ENCODE assay signal across 12 cellular contexts in the genomic region with DNA sequence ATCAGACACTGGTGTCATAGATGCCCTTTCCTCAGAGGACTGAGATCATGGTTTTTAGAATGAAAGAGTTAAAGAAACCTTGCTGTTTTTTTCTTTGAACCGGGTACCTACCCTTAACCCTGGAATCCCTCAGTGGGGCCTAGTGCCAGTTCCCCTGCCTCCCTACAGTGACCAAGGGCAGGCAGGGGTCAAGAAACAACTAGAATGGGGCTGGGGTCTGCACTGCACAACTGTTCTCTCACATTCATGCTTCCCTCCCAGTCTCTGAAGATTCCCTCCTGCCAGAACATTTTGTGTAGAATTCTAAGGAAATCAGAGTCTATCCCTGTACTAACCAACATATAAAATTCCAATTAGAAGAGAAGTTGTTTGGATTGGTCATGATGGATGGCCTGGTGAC. TPM values are rescaled to one million over a fixed set of nuclear protein-coding genes. Genes with fewer than 3 reads are reported as not detected.
DNase-seq lines count a peak whose midpoint lies in the region; ATAC-seq and TF ChIP-seq lines count a peak whose summit lies in the region.
"Had no signal": no experiment of that assay in that cellular context is flagged by ENCODE, and none has a peak within 500 bp of the region (broad histone marks: within the 10 kb centered on the region; RNA-seq: fewer than 3 reads in every experiment).

No MANE protein-coding gene starts in this region.

- H3K36me3 Mint-ChIP-seq in MCF 10A (ENCODE audit: insufficient read depth, unreplicated experiment) = peaks cover 97% of the 10 kb centered on the region

- CTCF ChIA-PET in MCF 10A (lab: Yijun Ruan, JAX) (interaction anchor here (0.6 kb wide), 1 partner anchor 12 kb away, joined by 3 read pairs; no protein-coding TSS in a partner anchor), mammary epithelial cell (lab: Charles Lee; ENCODE audit: low non-redundant PET) (no interaction called here)

- H3K4me2 ChIP-seq in mammary epithelial cell (ENCODE audit: insufficient read depth, low read depth, low read length) = no peak overlapping the region

- dilution Hi-C loops in mammary epithelial cell (cut with HindIII; ENCODE audit: low sequenced_read_pairs) = no loop called here

- in situ Hi-C loops in mammary epithelial cell (cut with MboI; ENCODE audit: low sequenced_read_pairs in 2 of 2) = no loop called here
- in situ Hi-C loops in transverse colon (cut with MboI; ENCODE audit: low pct_ligation_motif_present in 1 of 4, low pct_unique_long_range_greater_than_20kb in 1 of 4, low sequenced_read_pairs in 3 of 4) = no loop called here
- in situ Hi-C loops in brain microvascular endothelial cell (cut with HindIII; ENCODE audit: low pct_ligation_motif_present, low sequenced_read_pairs) = no loop called here

- ATAC-seq in RWPE2 (ENCODE audit: low read depth) (no peak), HG03439 (IDR thresholded peaks at IDR 0.05; ENCODE audit: unreplicated experiment) (no peak), HG03139 (IDR thresholded peaks at IDR 0.05; ENCODE audit: unreplicated experiment) (no peak)

- no peaks in the 10 kb centered on the region for H3K27me3 Mint-ChIP-seq in MCF 10A (ENCODE audit: insufficient read depth, unreplicated experiment)
- H3K27me3 Mint-ChIP-seq: type B pancreatic cell had no signal

- H3K4me1 ChIP-seq in mammary epithelial cell (ENCODE audit: insufficient read depth, low read length) = peaks cover 36% of the 10 kb centered on the region
- peaks cover 37% of the 10 kb centered on the region for H3K4me1 ChIP-seq in RWPE2 (ENCODE audit: insufficient read depth, poor library complexity, severe bottlenecking)
- peaks cover 8 to 64% (median 42%) of the 10 kb centered on the region in 4 donors for H3K4me1 ChIP-seq in transverse colon

- H4K20me1 ChIP-seq in mammary epithelial cell (ENCODE audit: insufficient read depth, low read length) = no peaks in the 10 kb centered on the region

- H3K27me3 ChIP-seq in mammary epithelial cell (ENCODE audit: insufficient read depth, low read length) = no peaks in the 10 kb centered on the region
- no peaks in the 10 kb centered on the region for H3K27me3 ChIP-seq in RWPE2 (ENCODE audit: insufficient read depth, poor library complexity, severe bottlenecking)
- no peaks in the 10 kb centered on the region for H3K27me3 ChIP-seq in transverse colon
- no peaks in the 10 kb centered on the region for H3K27me3 ChIP-seq in brain microvascular endothelial cell (replicated peaks)

- peak overlapping the region; percentile 43 for H3K27ac Mint-ChIP-seq in MCF 10A (ENCODE audit: low read depth, unreplicated experiment)
- H3K27ac Mint-ChIP-seq: type B pancreatic cell had no signal

- H2AFZ ChIP-seq in mammary epithelial cell (ENCODE audit: low read depth, low read length) = no peak overlapping the region

- H3K27ac ChIP-seq in mammary epithelial cell (ENCODE audit: insufficient read depth, low read depth, low read length) (no peak overlapping the region), RWPE2 (ENCODE audit: poor library complexity, severe bottlenecking) (peak overlapping the region; percentile 100), epithelial cell of prostate (peak overlapping the region; percentile 35), transverse colon (peak overlapping the region; percentile 13 to 77 (median 42)), brain microvascular endothelial cell (no peak overlapping the region)

- H3K79me2 ChIP-seq in mammary epithelial cell (ENCODE audit: insufficient read depth, low read length) = peaks cover 93% of the 10 kb centered on the region

- no TSS peak for BruUV-seq in MCF 10A (replicated peaks; lab: Mats Ljungman, UMichigan)
- no TSS peak for BruUV-seq in mammary epithelial cell (replicated peaks; lab: Mats Ljungman, UMichigan)

- H3K9me3 ChIP-seq in mammary epithelial cell (replicated peaks; ENCODE audit: insufficient read depth, low read length) (no peaks in the 10 kb centered on the region), RWPE2 (ENCODE audit: severe bottlenecking) (no peaks in the 10 kb centered on the region), transverse colon (no peaks in the 10 kb centered on the region)

- H3K4me1 Mint-ChIP-seq in MCF 10A (ENCODE audit: insufficient read depth, unreplicated experiment) = peaks cover 37% of the 10 kb centered on the region

- H3K4me3 Mint-ChIP-seq in MCF 10A (ENCODE audit: unreplicated experiment) = no peak overlapping the region
- H3K4me3 Mint-ChIP-seq: type B pancreatic cell had no signal

- TF ChIP-seq EP300 in transverse colon (IDR thresholded peaks at IDR 0.05; ENCODE audit: low read depth) = no peak

- H3K9ac ChIP-seq in mammary epithelial cell (ENCODE audit: insufficient read depth, low read length) = no peak overlapping the region

- POLR2A ChIA-PET in MCF 10A (lab: Yijun Ruan, JAX) = interaction anchor here (0.6 to 1.4 kb wide), 3 partner anchors 12 to 31 kb away, joined by 3 read pairs; no protein-coding TSS in a partner anchor

- TF ChIP-seq CTCF in MCF 10A (IDR thresholded peaks at IDR 0.05; ENCODE audit: unreplicated experiment) (no peak), mammary epithelial cell (conservative IDR thresholded peaks at IDR 0.05 in 1 of 2, IDR thresholded peaks at IDR 0.05 in 1 of 2; ENCODE audit: extremely low read depth in 1 of 2, insufficient read depth in 1 of 2, low read depth in 1 of 2, low read length in 2 of 2) (no peak), RWPE2 (IDR thresholded peaks at IDR 0.05; ENCODE audit: poor library complexity, severe bottlenecking) (no peak), transverse colon (IDR thresholded peaks at IDR 0.05) (no peak), brain microvascular endothelial cell (IDR thresholded peaks at IDR 0.05; ENCODE audit: low read depth, low read length, missing control alignments) (no peak)

- intact Hi-C loops in MCF 10A (cut with micrococcal nuclease) (no loop called here), mammary epithelial cell (cut with micrococcal nuclease) (no loop called here), transverse colon (cut with DNase I; ENCODE audit: low total_unique reads) (no loop called here)

- DNase-seq in MCF 10A (ENCODE audit: unreplicated experiment) (no peak), mammary epithelial cell (no peak), RWPE2 (ENCODE audit: low spot score) (no peak), epithelial cell of prostate (ENCODE audit: low read depth, low spot score) (no peak), transverse colon (no peak), brain microvascular endothelial cell (no peak)
- DNase-seq: DMS79 treated with DMSO at 0.1 percent for 48 hours, NCI-H446 had no signal

- H3K36me3 ChIP-seq in mammary epithelial cell (ENCODE audit: insufficient read depth, low read length) = peaks cover 78% of the 10 kb centered on the region
- peaks cover 96% of the 10 kb centered on the region for H3K36me3 ChIP-seq in RWPE2 (ENCODE audit: low read depth)
- H3K36me3 ChIP-seq in transverse colon = peaks cover 0 to 39% (median 17%) of the 10 kb centered on the region in 4 donors
- H3K36me3 ChIP-seq in brain microvascular endothelial cell (replicated peaks) = peaks cover 49% of the 10 kb centered on the region

- no peak overlapping the region for H3K4me3 ChIP-seq in mammary epithelial cell (replicated peaks in 1 of 3; ENCODE audit: insufficient read depth in 1 of 3, low read depth in 2 of 3, low read length in 3 of 3)
- no peak overlapping the region for H3K4me3 ChIP-seq in RWPE2 (ENCODE audit: severe bottlenecking)
- H3K4me3 ChIP-seq in transverse colon = no peak overlapping the region
- no peak overlapping the region for H3K4me3 ChIP-seq in brain microvascular endothelial cell (ENCODE audit: low read depth, low read length)
- H3K4me3 ChIP-seq: lung had no signal

- no peak for TF ChIP-seq POLR2A in transverse colon (IDR thresholded peaks at IDR 0.05)

- no peaks in the 10 kb centered on the region for H3K9me3 Mint-ChIP-seq in MCF 10A (ENCODE audit: unreplicated experiment)
- H3K9me3 Mint-ChIP-seq: type B pancreatic cell had no signal

- WGBS in mammary epithelial cell (ENCODE audit: low coverage, missing lambda C conversion rate) = 79% methylated on average over 1 of the region's 1 CpG
- WGBS in transverse colon (ENCODE audit: low coverage in 1 of 2), 2 donors = 68 to 86% methylated on average over 1 of the region's 1 CpG

RNA-seq across cellular contexts. Expression of gene TGFBR2, which starts 47.9 kb away (rescaled TPM):
- total RNA-seq in MCF 10A (2022) (103 and 104 TPM in 2 replicates), mammary epithelial cell (100 to 1,000 TPM; 149 to 179 TPM), transverse colon (100 to 1,000 TPM in 2 of 4 donors, 10 to 100 TPM in 2; 63.2 to 179 (median 98.5) TPM)
- polyA plus RNA-seq in mammary epithelial cell = 289 TPM
- 320 TPM for polyA minus RNA-seq in mammary epithelial cell

Comparison
In these comparisons a context has a peak if more than half of its experiments do, and no peak if none do; other contexts are left out.
1. H3K27ac ChIP-seq: peak in RWPE2 (single experiment), epithelial cell of prostate (single experiment) and transverse colon (4 of 4); none in mammary epithelial cell (single experiment) and brain microvascular endothelial cell (single experiment).